Comparison of ENCODE assay signal across 2 cellular contexts in genomic region chr7:125492521-125492920, GRCh38.
TF ChIP-seq lines count a peak whose summit lies in the region.

No MANE protein-coding gene starts in this region.

TF ChIP-seq in SK-N-SH, 30 proteins besides CTCF, POLR2A, EP300 and RAD21 (continued from another document):
- TF ChIP-seq ZBTB33 (IDR thresholded peaks at IDR 0.05; ENCODE audit: borderline replicate concordance, low read depth) (no peak), GABPA (IDR thresholded peaks at IDR 0.05; ENCODE audit: low read depth) (no peak), YY1 (IDR thresholded peaks at IDR 0.05; ENCODE audit: low read depth) (no peak), TAF1 (IDR thresholded peaks at IDR 0.05; ENCODE audit: borderline replicate concordance, low read depth, low read length) (no peak), POLR2AphosphoS5 (IDR thresholded peaks at IDR 0.05; ENCODE audit: low read depth, low read length) (no peak), SIN3A (IDR thresholded peaks at IDR 0.05; ENCODE audit: borderline replicate concordance, low read depth, low read length) (no peak), ELF1 (IDR thresholded peaks at IDR 0.05) (no peak)

TF ChIP-seq in GM12878, 131 proteins besides CTCF, POLR2A, EP300 and RAD21 (continued from another document):
- TF ChIP-seq CUX1 (IDR thresholded peaks at IDR 0.05; ENCODE audit: insufficient replicate concordance, low read depth, low read length): no peak
- TF ChIP-seq RFX5 (IDR thresholded peaks at IDR 0.05; ENCODE audit: low read depth, low read length): no peak
- TF ChIP-seq ZBTB11 (CRISPR knock-in tag; IDR thresholded peaks at IDR 0.05): no peak
- no peak for TF ChIP-seq EZH2 (IDR thresholded peaks at IDR 0.05; ENCODE audit: borderline replicate concordance, control insufficient read depth, low read depth, low read length)
- TF ChIP-seq MTA3 (IDR thresholded peaks at IDR 0.05; ENCODE audit: borderline replicate concordance, low read length): no peak
- TF ChIP-seq TCF3 (IDR thresholded peaks at IDR 0.05; ENCODE audit: borderline replicate concordance, insufficient read depth, low read depth, low read length): no peak
- no peak for TF ChIP-seq POLR2AphosphoS2 (IDR thresholded peaks at IDR 0.05; ENCODE audit: low read depth, low read length)
- TF ChIP-seq RBBP5 (conservative IDR thresholded peaks at IDR 0.05): no peak
- no peak for TF ChIP-seq JUND (IDR thresholded peaks at IDR 0.05; ENCODE audit: low read depth, low read length)
